ENCODE assay signal across 10 cellular contexts in the genomic region with DNA sequence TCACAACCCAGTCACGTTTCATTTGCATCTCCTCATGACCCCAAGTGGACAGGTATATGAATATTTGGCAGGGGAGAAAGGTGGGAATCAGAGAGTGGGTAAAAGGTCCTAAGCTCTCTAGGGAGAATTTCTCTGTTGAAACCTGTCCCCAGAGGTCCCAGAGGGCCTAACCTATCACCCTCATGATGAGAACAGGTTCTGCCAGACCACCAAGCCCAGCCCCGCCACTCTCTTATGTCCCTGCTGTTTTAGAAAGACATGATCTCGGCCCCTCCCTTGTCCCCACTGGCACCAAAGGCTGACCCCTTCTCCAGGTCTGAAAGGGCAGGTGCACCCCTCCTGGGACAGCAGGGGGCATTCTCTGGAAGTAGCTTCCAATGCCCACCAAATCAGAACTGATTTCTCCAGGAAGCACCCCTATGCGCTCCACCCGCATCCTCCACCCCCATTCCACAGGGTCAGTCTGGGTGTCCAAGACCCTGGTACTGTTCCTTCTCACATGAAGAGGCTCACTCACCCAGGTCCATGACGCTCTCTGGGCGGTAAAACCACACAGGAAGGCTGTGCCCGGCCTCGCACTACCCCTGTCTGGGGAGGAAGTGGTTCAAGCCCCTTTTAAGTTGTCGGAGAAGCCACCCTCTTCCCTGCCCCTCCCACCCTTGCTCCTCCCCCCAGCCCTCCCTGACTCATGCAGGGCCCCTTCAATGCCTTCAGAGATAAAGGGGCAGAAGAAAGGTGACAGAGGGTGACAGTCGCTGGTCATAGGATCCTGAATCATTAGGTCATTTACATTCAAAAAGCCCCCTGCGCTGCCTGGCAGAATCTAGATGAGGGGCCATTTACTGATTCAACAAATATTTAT. TPM values are rescaled to one million over a fixed set of nuclear protein-coding genes. Genes with fewer than 3 reads are reported as not detected.
DNase-seq lines count a peak whose midpoint lies in the region; ATAC-seq and TF ChIP-seq lines count a peak whose summit lies in the region.
"Had no signal": no experiment of that assay in that cellular context is flagged by ENCODE, and none has a peak within 500 bp of the region (broad histone marks: within the 10 kb centered on the region; RNA-seq: fewer than 3 reads in every experiment).

A gene with protein sequence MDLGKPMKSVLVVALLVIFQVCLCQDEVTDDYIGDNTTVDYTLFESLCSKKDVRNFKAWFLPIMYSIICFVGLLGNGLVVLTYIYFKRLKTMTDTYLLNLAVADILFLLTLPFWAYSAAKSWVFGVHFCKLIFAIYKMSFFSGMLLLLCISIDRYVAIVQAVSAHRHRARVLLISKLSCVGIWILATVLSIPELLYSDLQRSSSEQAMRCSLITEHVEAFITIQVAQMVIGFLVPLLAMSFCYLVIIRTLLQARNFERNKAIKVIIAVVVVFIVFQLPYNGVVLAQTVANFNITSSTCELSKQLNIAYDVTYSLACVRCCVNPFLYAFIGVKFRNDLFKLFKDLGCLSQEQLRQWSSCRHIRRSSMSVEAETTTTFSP (minus strand): TSS at position 590 of the 862 bp plus-strand sequence. CDS start 63 bp downstream, at position 527.

- peaks cover 9% of the 10 kb centered on the region for H3K9me3 Mint-ChIP-seq in activated T-cell treated with anti-CD3 and anti-CD28 coated beads, Interleukin-2, amount 50 U/mL, for 24 hours
- no peaks in the 10 kb centered on the region for H3K9me3 Mint-ChIP-seq in natural killer cell treated with Interleukin-12 subunit alpha and Interleukin-12 subunit beta and Interleukin-15 and Interleukin-18, amount 100 ng/mL, for 72 hours

- H3K36me3 ChIP-seq in brain microvascular endothelial cell (replicated peaks) = no peaks in the 10 kb centered on the region
- H3K36me3 ChIP-seq: thoracic aorta had no signal

- H3K4me3 ChIP-seq in brain microvascular endothelial cell (ENCODE audit: low read depth, low read length) = no peak within 1 kb of the TSS
- H3K4me3 ChIP-seq: thoracic aorta had no signal

- peaks cover 57% of the 10 kb centered on the region for H3K36me3 Mint-ChIP-seq in activated T-cell treated with anti-CD3 and anti-CD28 coated beads, Interleukin-2, amount 50 U/mL, for 24 hours (ENCODE audit: low read depth)
- H3K36me3 Mint-ChIP-seq in natural killer cell treated with Interleukin-12 subunit alpha and Interleukin-12 subunit beta and Interleukin-15 and Interleukin-18, amount 100 ng/mL, for 72 hours = peaks cover 13% of the 10 kb centered on the region

- no peaks in the 10 kb centered on the region for H3K27me3 Mint-ChIP-seq in activated T-cell treated with anti-CD3 and anti-CD28 coated beads, Interleukin-2, amount 50 U/mL, for 24 hours
- H3K27me3 Mint-ChIP-seq in natural killer cell treated with Interleukin-12 subunit alpha and Interleukin-12 subunit beta and Interleukin-15 and Interleukin-18, amount 100 ng/mL, for 72 hours = peaks cover 4 to 20% of the 10 kb centered on the region in 2 donors

- TF ChIP-seq CTCF in brain microvascular endothelial cell (IDR thresholded peaks at IDR 0.05; ENCODE audit: low read depth, low read length, missing control alignments) = no peak

- H3K4me3 Mint-ChIP-seq in activated T-cell treated with anti-CD3 and anti-CD28 coated beads, Interleukin-2, amount 50 U/mL, for 24 hours = peak within 1 kb of the TSS; percentile 91
- peak within 1 kb of the TSS; percentile 97 for H3K4me3 Mint-ChIP-seq in natural killer cell treated with Interleukin-12 subunit alpha and Interleukin-12 subunit beta and Interleukin-15 and Interleukin-18, amount 100 ng/mL, for 72 hours
- H3K4me3 Mint-ChIP-seq: WTC11 had no signal

- peaks cover 87% of the 10 kb centered on the region for H3K4me1 Mint-ChIP-seq in activated T-cell treated with anti-CD3 and anti-CD28 coated beads, Interleukin-2, amount 50 U/mL, for 24 hours (ENCODE audit: low read depth)
- H3K4me1 Mint-ChIP-seq in natural killer cell treated with Interleukin-12 subunit alpha and Interleukin-12 subunit beta and Interleukin-15 and Interleukin-18, amount 100 ng/mL, for 72 hours (ENCODE audit: low read depth in 2 of 2) = peaks cover 60 to 61% of the 10 kb centered on the region in 2 donors

- peak; percentile 4 to 41 for ATAC-seq in natural killer cell treated with Interleukin-12 subunit alpha and Interleukin-12 subunit beta and Interleukin-15 and Interleukin-18, amount 100 ng/mL, for 72 hours
- ATAC-seq in HG03196 (IDR thresholded peaks at IDR 0.05; ENCODE audit: unreplicated experiment) = no peak
- ATAC-seq: WTC11 had no signal

- peak within 1 kb of the TSS; percentile 100 for H3K27ac Mint-ChIP-seq in activated T-cell treated with anti-CD3 and anti-CD28 coated beads, Interleukin-2, amount 50 U/mL, for 24 hours
- H3K27ac Mint-ChIP-seq in natural killer cell treated with Interleukin-12 subunit alpha and Interleukin-12 subunit beta and Interleukin-15 and Interleukin-18, amount 100 ng/mL, for 72 hours = peak within 1 kb of the TSS; percentile 99 to 100
- H3K27ac Mint-ChIP-seq: WTC11 had no signal

- in situ Hi-C loops in brain microvascular endothelial cell (cut with HindIII; ENCODE audit: low pct_ligation_motif_present, low sequenced_read_pairs) = no loop called here

- DNase-seq in CD1c-positive myeloid dendritic cell (ENCODE audit: extremely low spot score) (peak; percentile 44), NOMO-1 treated with dmso at 0.1 percent for 144 hours (lab: John Stamatoyannopoulos, UW; ENCODE audit: unreplicated experiment) (peak; percentile 49), NCI-H524 treated with DMSO at 0.1 percent for 48 hours (lab: John Stamatoyannopoulos, UW) (no peak), brain microvascular endothelial cell (no peak), NCI-H2029 (lab: John Stamatoyannopoulos, UW) (no peak)
- peak; percentile 85 for DNase-seq in activated T-cell treated with anti-CD3 and anti-CD28 coated beads, Interleukin-2, amount 50 U/mL, for 24 hours
- DNase-seq in natural killer cell treated with Interleukin-12 subunit alpha and Interleukin-12 subunit beta and Interleukin-15 and Interleukin-18, amount 100 ng/mL, for 72 hours (ENCODE audit: low spot score) = peak; percentile 77

- H3K27ac ChIP-seq in brain microvascular endothelial cell = no peak within 1 kb of the TSS
- H3K27ac ChIP-seq: thoracic aorta had no signal

- peaks cover 3% of the 10 kb centered on the region for H3K27me3 ChIP-seq in brain microvascular endothelial cell (replicated peaks)

RNA-seq across cellular contexts. Expression of the gene that starts here (rescaled TPM):
- 10 to 100 TPM; 65.7 to 71.1 TPM for total RNA-seq in natural killer cell treated with Interleukin-12 subunit alpha and Interleukin-12 subunit beta and Interleukin-15 and Interleukin-18, amount 100 ng/mL, for 72 hours
- total RNA-seq: thoracic aorta had no signal

Comparison
In these comparisons a context has a peak if more than half of its experiments do, and no peak if none do; other contexts are left out.
1. DNase-seq: peak in CD1c-positive myeloid dendritic cell (single experiment), NOMO-1 treated with dmso at 0.1 percent for 144 hours (single experiment), activated T-cell treated with anti-CD3 and anti-CD28 coated beads, Interleukin-2, amount 50 U/mL, for 24 hours (single experiment) and natural killer cell treated with Interleukin-12 subunit alpha and Interleukin-12 subunit beta and Interleukin-15 and Interleukin-18, amount 100 ng/mL, for 72 hours (single experiment); none in NCI-H524 treated with DMSO at 0.1 percent for 48 hours (single experiment), brain microvascular endothelial cell (single experiment) and NCI-H2029 (single experiment).